In the genomic region with DNA sequence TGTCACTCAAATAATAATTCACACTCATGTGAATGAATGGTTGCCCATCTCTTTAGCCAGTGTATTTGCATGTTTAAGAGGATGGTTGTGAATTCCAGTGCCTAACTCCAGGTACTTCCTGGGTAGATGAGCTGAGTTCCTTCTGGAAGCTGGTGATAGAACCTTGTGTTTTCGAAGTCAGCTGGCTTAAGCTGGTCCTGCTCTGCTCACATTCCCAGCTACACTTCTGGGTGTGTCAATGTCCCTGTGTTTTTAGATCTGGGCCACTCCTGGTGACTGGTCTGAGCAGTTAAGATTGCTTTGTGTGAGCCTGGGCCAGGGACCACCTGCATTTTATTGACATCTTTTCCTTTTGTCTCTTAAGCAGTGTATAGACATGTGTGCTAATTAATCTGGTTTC, we compare ENCODE assay signal across 17 cellular contexts. TPM values are rescaled to one million over a fixed set of nuclear protein-coding genes. Genes with fewer than 3 reads are reported as not detected.
A peak's percentile ranks its signal among the peaks of the same experiment; 100 is the strongest.
DNase-seq lines count a peak whose midpoint lies in the region; ATAC-seq and TF ChIP-seq lines count a peak whose summit lies in the region.
"Had no signal": no experiment of that assay in that cellular context is flagged by ENCODE, and none has a peak within 500 bp of the region (broad histone marks: within the 10 kb centered on the region; RNA-seq: fewer than 3 reads in every experiment).

No MANE protein-coding gene starts in this region.

- peak overlapping the region; percentile 12; the same call in 1 of the 2 replicates for H3K9ac ChIP-seq in IMR-90 (ENCODE audit: low read depth, low read length)
- no peak overlapping the region for H3K9ac ChIP-seq in mammary epithelial cell (ENCODE audit: insufficient read depth, low read length)
- peak overlapping the region in 1 of 5 donors; percentile 31 for H3K9ac ChIP-seq in subcutaneous abdominal adipose tissue (ENCODE audit: low read length in 5 of 5)
- H3K9ac ChIP-seq: BLaER1 treated with 17β-estradiol and CSF1 and Interleukin-3, amounts not matched to agents 10 nM and 100 nM had no signal

- DNase-seq in IMR-90 (no peak), mammary epithelial cell (no peak), mucosa of gallbladder (ENCODE audit: low spot score) (peak; percentile 41), NCI-H2227 (lab: John Stamatoyannopoulos, UW; ENCODE audit: unreplicated experiment) (no peak)
- no peak for DNase-seq in activated CD4-positive, CD25-positive, alpha-beta regulatory T cell treated with anti-CD3 and anti-CD28 coated beads, Interleukin-2, amount 50 U/mL, for 72 hours
- DNase-seq: activated naive CD4-positive, alpha-beta T cell; DMS79 treated with DMSO at 0.1 percent for 48 hours; NCI-H1694; NCI-H524; Peyer's patch; stimulated activated naive B cell treated with anti-CD40 and anti-IgM and Interleukin-4, amounts not matched to agents 10 μg/mL and 1 μg/mL and 100 μg/mL, for 72 hours; T-cell had no signal

- peaks cover 70% of the 10 kb centered on the region for H3K9me1 ChIP-seq in IMR-90 (ENCODE audit: insufficient read depth, low read length)

- no peak for TF ChIP-seq POLR2A in IMR-90 (IDR thresholded peaks at IDR 0.05; ENCODE audit: low read depth, low read length)

- no CpG with 5 or more reads among the region's 1 CpG for WGBS in IMR-90 (ENCODE audit: extremely low coverage in 2 of 2, insufficient read length in 1 of 2), 2 experiments
- WGBS in mammary epithelial cell (ENCODE audit: low coverage, missing lambda C conversion rate), result 70% methylated on average over 1 of the region's 1 CpG

- H3K27me3 ChIP-seq in IMR-90 (ENCODE audit: control insufficient read depth, insufficient read depth, low read length) (no peaks in the 10 kb centered on the region), mammary epithelial cell (ENCODE audit: insufficient read depth, low read length) (no peaks in the 10 kb centered on the region), subcutaneous abdominal adipose tissue (ENCODE audit: control insufficient read depth in 5 of 5, insufficient read depth in 4 of 5, low read length in 5 of 5) (no peaks in the 10 kb centered on the region)
- H3K27me3 ChIP-seq: Peyer's patch had no signal

- peak overlapping the region; percentile 51 for H3K23ac ChIP-seq in IMR-90 (ENCODE audit: low read depth, low read length)

- ATAC-seq in IMR-90 (ENCODE audit: low read depth) (no peak), HG03439 (IDR thresholded peaks at IDR 0.05; ENCODE audit: unreplicated experiment) (no peak)
- ATAC-seq: sciatic nerve; stimulated activated naive B cell treated with anti-CD40 and anti-IgM and Interleukin-4, amounts not matched to agents 10 μg/mL and 1 μg/mL and 100 μg/mL, for 72 hours; T-cell had no signal

- CTCF ChIA-PET in IMR-90 (lab: Yijun Ruan, JAX), result interaction anchor here (0.9 to 1.6 kb wide), 2 partner anchors 19 to 396 kb away, joined by 3 to 4 read pairs; no protein-coding TSS in a partner anchor
- CTCF ChIA-PET in mammary epithelial cell (lab: Charles Lee; ENCODE audit: low non-redundant PET), result no interaction called here

- H4K20me1 ChIP-seq in IMR-90 (ENCODE audit: insufficient read depth, low read length), result peaks cover 95% of the 10 kb centered on the region
- H4K20me1 ChIP-seq in mammary epithelial cell (ENCODE audit: insufficient read depth, low read length), result no peaks in the 10 kb centered on the region

- H4K8ac ChIP-seq in IMR-90 (ENCODE audit: low read depth in 2 of 2, low read length in 2 of 2), result peak overlapping the region in 1 of 2 experiments; percentile 62; a peak in 2 of 4 replicates

- H2AK5ac ChIP-seq in IMR-90 (ENCODE audit: low read depth, low read length), result peak overlapping the region; percentile 88

- peak overlapping the region; percentile 83 for H3K4ac ChIP-seq in IMR-90 (ENCODE audit: low read depth, low read length)

- H3K79me1 ChIP-seq in IMR-90 (ENCODE audit: low read depth in 1 of 2, low read length in 2 of 2), result peaks cover 0 to 92% of the 10 kb centered on the region in 2 experiments; a peak in 2 of 4 replicates

- in situ Hi-C loops in IMR-90 (cut with MboI; ENCODE audit: low sequenced_read_pairs), result no loop called here
- in situ Hi-C loops in mammary epithelial cell (cut with MboI; ENCODE audit: low sequenced_read_pairs in 2 of 2), result no loop called here

- H3K56ac ChIP-seq in IMR-90 (ENCODE audit: extremely low read depth, insufficient read depth, low read length), result no peak overlapping the region

- POLR2A ChIA-PET in IMR-90 (lab: Charles Lee; ENCODE audit: unreplicated experiment), result no interaction called here

- H3K9me3 ChIP-seq in IMR-90 (ENCODE audit: control insufficient read depth, insufficient read depth, low read length) (no peaks in the 10 kb centered on the region), mammary epithelial cell (replicated peaks; ENCODE audit: insufficient read depth, low read length) (no peaks in the 10 kb centered on the region), subcutaneous abdominal adipose tissue (ENCODE audit: control insufficient read depth in 5 of 5, low read length in 5 of 5) (no peaks in the 10 kb centered on the region)
- H3K9me3 ChIP-seq: Peyer's patch had no signal

- H3K79me2 ChIP-seq in mammary epithelial cell (ENCODE audit: insufficient read depth, low read length), result peaks cover 100% of the 10 kb centered on the region

- H3K27ac ChIP-seq in IMR-90 (ENCODE audit: insufficient read depth, low read length), result peak overlapping the region; percentile 47; the same call in 1 of the 2 replicates
- peak overlapping the region; percentile 46 for H3K27ac ChIP-seq in mammary epithelial cell (ENCODE audit: insufficient read depth, low read depth, low read length)
- H3K27ac ChIP-seq in subcutaneous abdominal adipose tissue (ENCODE audit: low read depth, low read length), result peak overlapping the region; percentile 47
- H3K27ac ChIP-seq: BLaER1 treated with 17β-estradiol and CSF1 and Interleukin-3, amounts not matched to agents 10 nM and 100 nM; VCaP had no signal

- peak overlapping the region; percentile 67 for H2BK5ac ChIP-seq in IMR-90 (ENCODE audit: low read depth, low read length, poor library complexity, severe bottlenecking)

- TF ChIP-seq RAD21 in IMR-90 (IDR thresholded peaks at IDR 0.05; ENCODE audit: low read length), result no peak

- H3K4me1 ChIP-seq in IMR-90 (ENCODE audit: control insufficient read depth, insufficient read depth, low read length), result peaks cover 61% of the 10 kb centered on the region
- H3K4me1 ChIP-seq in mammary epithelial cell (ENCODE audit: insufficient read depth, low read length), result peaks cover 63% of the 10 kb centered on the region
- peaks cover 9 to 60% (median 44%) of the 10 kb centered on the region in 5 donors for H3K4me1 ChIP-seq in subcutaneous abdominal adipose tissue (ENCODE audit: control insufficient read depth in 5 of 5, insufficient read depth in 5 of 5, low read length in 5 of 5)

- H3K4me2 ChIP-seq in IMR-90 (ENCODE audit: low read depth, low read length) (peak overlapping the region; percentile 18; the same call in 1 of the 2 replicates), mammary epithelial cell (ENCODE audit: insufficient read depth, low read depth, low read length) (no peak overlapping the region)
- H3K4me2 ChIP-seq: BLaER1 treated with 17β-estradiol and CSF1 and Interleukin-3, amounts not matched to agents 10 nM and 100 nM had no signal

- no peak overlapping the region for H2AK9ac ChIP-seq in IMR-90 (replicated peaks; ENCODE audit: low read depth, low read length, poor library complexity)

- intact Hi-C loops in IMR-90 (cut with micrococcal nuclease), result no loop called here
- intact Hi-C loops in mammary epithelial cell (cut with micrococcal nuclease), result no loop called here

- peak overlapping the region; percentile 60; the same call in 1 of the 2 replicates for H2BK120ac ChIP-seq in IMR-90 (ENCODE audit: low read depth, low read length)

- H2BK15ac ChIP-seq in IMR-90 (ENCODE audit: low read depth, low read length), result peak overlapping the region; percentile 29; the same call in 1 of the 3 replicates

- H2AFZ ChIP-seq in IMR-90 (replicated peaks; ENCODE audit: low read length, poor library complexity), result no peak overlapping the region
- H2AFZ ChIP-seq in mammary epithelial cell (ENCODE audit: low read depth, low read length), result no peak overlapping the region

- BruUV-seq in IMR-90 (replicated peaks; lab: Mats Ljungman, UMichigan) (no TSS peak), mammary epithelial cell (replicated peaks; lab: Mats Ljungman, UMichigan) (no TSS peak)

- peak overlapping the region; percentile 47; the same call in 1 of the 2 replicates for H4K91ac ChIP-seq in IMR-90 (ENCODE audit: insufficient read depth, low read depth, low read length)

- no peak overlapping the region for H4K5ac ChIP-seq in IMR-90 (ENCODE audit: low read depth, low read length)

- H3K14ac ChIP-seq in IMR-90 (replicated peaks; ENCODE audit: low read depth, low read length), result peak overlapping the region; percentile 70

- H2BK20ac ChIP-seq in IMR-90 (ENCODE audit: low read depth, low read length), result peak overlapping the region; percentile 38; the same call in 1 of the 2 replicates

- TF ChIP-seq CTCF in IMR-90 (conservative IDR thresholded peaks at IDR 0.05; ENCODE audit: low read depth, low read length) (no peak), mammary epithelial cell (conservative IDR thresholded peaks at IDR 0.05 in 1 of 2, IDR thresholded peaks at IDR 0.05 in 1 of 2; ENCODE audit: extremely low read depth in 1 of 2, insufficient read depth in 1 of 2, low read depth in 1 of 2, low read length in 2 of 2) (no peak)

- peak overlapping the region; percentile 89 for H3K18ac ChIP-seq in IMR-90 (ENCODE audit: low read depth, low read length)

- dilution Hi-C loops in IMR-90 (cut with HindIII; ENCODE audit: low sequenced_read_pairs, unreplicated experiment) (loop anchor here (25.0 kb wide), 1 partner anchor 202 kb away; no protein-coding TSS in a partner anchor), mammary epithelial cell (cut with HindIII; ENCODE audit: low sequenced_read_pairs) (no loop called here)

- no peak overlapping the region for H3K4me3 ChIP-seq in IMR-90 (ENCODE audit: insufficient read depth, low read depth, low read length)
- H3K4me3 ChIP-seq in mammary epithelial cell (replicated peaks in 1 of 3; ENCODE audit: insufficient read depth in 1 of 3, low read depth in 2 of 3, low read length in 3 of 3), result no peak overlapping the region
- H3K4me3 ChIP-seq in subcutaneous abdominal adipose tissue (ENCODE audit: low read depth in 1 of 5, low read length in 5 of 5), result no peak overlapping the region
- H3K4me3 ChIP-seq: BLaER1 treated with 17β-estradiol and CSF1 and Interleukin-3, amounts not matched to agents 10 nM and 100 nM; Peyer's patch had no signal

- H3K36me3 ChIP-seq in IMR-90 (ENCODE audit: control insufficient read depth, insufficient read depth, low read length) (peaks cover 7% of the 10 kb centered on the region), mammary epithelial cell (ENCODE audit: insufficient read depth, low read length) (no peaks in the 10 kb centered on the region), subcutaneous abdominal adipose tissue (ENCODE audit: control insufficient read depth in 5 of 5, insufficient read depth in 5 of 5, low read length in 5 of 5) (no peaks in the 10 kb centered on the region)
- H3K36me3 ChIP-seq: BLaER1 treated with 17β-estradiol and CSF1 and Interleukin-3, amounts not matched to agents 10 nM and 100 nM; Peyer's patch had no signal

RNA-seq across cellular contexts. Expression of gene TEAD1, which starts 10.6 kb away (rescaled TPM):
- total RNA-seq in IMR-90 (2012; rRNA removed) (69.2 and 95.5 TPM in 2 replicates), mammary epithelial cell (100 to 1,000 TPM in 1 of 2 donors, 10 to 100 TPM in 1; 93.9 to 107 TPM), mucosa of gallbladder (88.8 TPM)
- polyA plus RNA-seq in IMR-90 (2012; rRNA removed) (45.4 and 51.8 TPM in 2 replicates), mammary epithelial cell (21.3 TPM)
- 15.4 and 16.1 TPM in 2 replicates for polyA plus RNA-seq in IMR-90 (2012; cell fraction: cytosol; rRNA removed)
- 38.7 and 130 TPM in 2 replicates for polyA plus RNA-seq in IMR-90 (2012; cell fraction: nucleus; rRNA removed; ENCODE audit: low replicate concordance)
- polyA minus RNA-seq in mammary epithelial cell, result 88.8 TPM
